Comparison of ENCODE assay signal across 8 cellular contexts in the genomic region with DNA sequence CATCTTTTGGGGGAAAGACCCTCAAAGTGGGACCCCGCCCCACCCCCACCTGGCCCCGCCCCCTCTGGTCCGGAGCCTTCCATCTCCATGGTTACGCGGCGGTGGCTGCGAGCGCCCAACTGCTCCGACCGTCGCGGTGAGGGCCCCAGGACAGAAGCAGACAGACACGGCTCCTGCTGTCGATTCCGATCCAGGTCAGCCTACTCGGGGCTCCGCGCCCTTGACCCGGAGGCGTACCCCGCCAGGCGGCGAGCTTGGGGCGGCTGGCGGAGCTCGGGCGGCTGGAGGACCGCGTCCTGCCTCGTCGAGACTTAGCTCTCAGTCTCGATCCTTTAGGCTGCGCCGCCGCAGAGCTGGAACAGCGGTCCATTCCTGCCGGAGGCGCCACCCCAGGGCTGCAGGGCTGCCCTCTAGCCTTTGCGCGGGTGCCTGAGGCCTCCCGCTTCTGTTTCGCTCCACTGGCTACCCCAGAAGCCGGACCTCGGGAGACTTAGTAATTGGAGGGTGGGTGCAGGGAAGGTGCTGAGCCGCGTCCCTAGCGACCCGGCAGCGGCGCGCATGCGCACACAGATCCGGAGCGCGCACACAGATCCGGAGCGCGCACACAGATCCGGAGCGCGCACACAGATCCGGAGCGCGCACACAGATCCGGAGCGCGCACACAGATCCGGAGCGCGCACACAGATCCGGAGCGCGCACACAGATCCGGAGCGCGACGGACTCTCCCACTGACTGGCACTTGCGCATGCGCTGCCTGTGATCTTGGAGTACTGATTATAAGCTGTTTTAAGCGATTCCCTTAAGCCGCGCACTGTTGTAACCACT. TPM values are rescaled to one million over a fixed set of nuclear protein-coding genes. Genes with fewer than 3 reads are reported as not detected.
DNase-seq lines count a peak whose midpoint lies in the region; ATAC-seq and TF ChIP-seq lines count a peak whose summit lies in the region.

A gene with protein sequence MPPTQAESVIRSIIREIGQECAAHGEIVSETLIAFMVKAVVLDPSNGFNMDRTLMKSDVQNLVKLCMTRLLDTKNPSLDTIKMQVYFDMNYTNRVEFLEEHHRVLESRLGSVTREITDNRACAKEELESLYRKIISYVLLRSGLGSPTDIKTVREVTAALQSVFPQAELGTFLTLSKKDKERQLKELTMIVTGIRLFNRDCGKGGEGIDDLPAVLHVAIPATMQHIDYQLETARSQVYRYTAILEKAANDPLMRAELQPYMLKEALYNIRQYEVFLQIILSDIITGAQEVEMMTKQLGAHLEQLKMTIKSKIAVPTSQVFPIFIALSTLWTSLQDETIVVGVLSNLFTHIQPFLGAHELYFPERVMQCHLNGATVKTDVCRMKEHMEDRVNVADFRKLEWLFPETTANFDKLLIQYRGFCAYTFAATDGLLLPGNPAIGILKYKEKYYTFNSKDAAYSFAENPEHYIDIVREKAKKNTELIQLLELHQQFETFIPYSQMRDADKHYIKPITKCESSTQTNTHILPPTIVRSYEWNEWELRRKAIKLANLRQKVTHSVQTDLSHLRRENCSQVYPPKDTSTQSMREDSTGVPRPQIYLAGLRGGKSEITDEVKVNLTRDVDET (plus strand): TSS at position 77 of the 825 bp plus-strand sequence. CDS start 1,868 bp downstream, outside the sequence.

- H3K9me3 ChIP-seq in AG04450 (ENCODE audit: control insufficient read depth, insufficient read depth, low read length): no peaks in the 10 kb centered on the region
- H3K9me3 ChIP-seq in spleen: no peaks in the 10 kb centered on the region

- no peaks in the 10 kb centered on the region for H3K36me3 Mint-ChIP-seq in activated B cell treated with CpG ODN at 0.5 μM for 24 hours (ENCODE audit: low read depth)

- H3K4me3 Mint-ChIP-seq in activated B cell treated with CpG ODN at 0.5 μM for 24 hours: peak within 1 kb of the TSS; percentile 87

- intact Hi-C loops in activated B cell treated with CpG ODN at 0.5 μM for 24 hours (cut with micrococcal nuclease): loop anchor here (1.0 to 5.0 kb wide), 10 partner anchors 15 to 1729 kb away; partner anchors contain the start of genes AKIRIN2, ORC3, RNGTT and SLC35A1
- intact Hi-C loops in spleen (cut with DNase I; ENCODE audit: low total_unique reads): no loop called here

- H3K4me3 ChIP-seq in AG04450 (ENCODE audit: low read depth, low read length): peak within 1 kb of the TSS; percentile 82
- peak within 1 kb of the TSS; percentile 82 to 96 for H3K4me3 ChIP-seq in cardiac fibroblast (replicated peaks in 1 of 2; ENCODE audit: low read depth in 2 of 2, low read length in 2 of 2)
- H3K4me3 ChIP-seq in spleen: peak within 1 kb of the TSS; percentile 86 to 100 (median 100)

- peaks cover 8% of the 10 kb centered on the region for H3K27me3 Mint-ChIP-seq in activated B cell treated with CpG ODN at 0.5 μM for 24 hours

- H3K27ac Mint-ChIP-seq in activated B cell treated with CpG ODN at 0.5 μM for 24 hours: peak within 1 kb of the TSS; percentile 79

- ATAC-seq in GM18868 (IDR thresholded peaks at IDR 0.05; ENCODE audit: unreplicated experiment) (peak; percentile 86), HG03135 (IDR thresholded peaks at IDR 0.05; ENCODE audit: unreplicated experiment) (peak; percentile 83), activated B cell treated with CpG ODN at 0.5 μM for 24 hours (ENCODE audit: low read depth) (peak; percentile 80)

- CTCF ChIA-PET in AG04450 (lab: Charles Lee): interaction anchor here (0.6 to 2.1 kb wide), 4 partner anchors 15 to 647 kb away, joined by 3 to 18 read pairs (median 4); no protein-coding TSS in a partner anchor
- CTCF ChIA-PET in activated B cell treated with CpG ODN at 0.5 μM for 24 hours (lab: Charles Lee): interaction anchor here (0.6 to 1.1 kb wide), 2 partner anchors 15 to 346 kb away, joined by 3 to 10 read pairs; no protein-coding TSS in a partner anchor

- 0 to 1% (median 0%) methylated on average over 36 to 82 of the region's 82 CpGs for WGBS in spleen, 5 donors

- H3K4me1 Mint-ChIP-seq in activated B cell treated with CpG ODN at 0.5 μM for 24 hours: peaks cover 9% of the 10 kb centered on the region

- POLR2A ChIA-PET in AG04450 (lab: Yijun Ruan, JAX) (no interaction called here), activated B cell treated with CpG ODN at 0.5 μM for 24 hours (lab: Charles Lee) (interaction anchor here (0.5 to 1.9 kb wide), 7 partner anchors 10 to 1767 kb away, joined by 3 to 8 read pairs (median 6); partner anchors contain the start of genes AKIRIN2, ORC3, PNRC1 and RARS2)

- H3K27ac ChIP-seq in AG04450 (ENCODE audit: low read depth, low read length) (no peak within 1 kb of the TSS), spleen (peak within 1 kb of the TSS; percentile 58 to 89 (median 80))

- TF ChIP-seq CTCF in AG04450 (IDR thresholded peaks at IDR 0.05; ENCODE audit: low read depth, low read length) (peak; percentile 39), activated B cell treated with CpG ODN at 0.5 μM for 24 hours (IDR thresholded peaks at IDR 0.05) (no peak), cardiac fibroblast (IDR thresholded peaks at IDR 0.05; ENCODE audit: low read depth, low read length) (no peak), spleen (IDR thresholded peaks at IDR 0.05 in 8 of 11, conservative IDR thresholded peaks at IDR 0.05 in 3 of 11) (peak in 1 of 11 experiments; percentile 28)

- H3K27me3 ChIP-seq in AG04450 (ENCODE audit: control insufficient read depth, insufficient read depth, low read length): no peaks in the 10 kb centered on the region
- peaks cover 0 to 15% (median 0%) of the 10 kb centered on the region in 7 donors for H3K27me3 ChIP-seq in spleen (replicated peaks in 1 of 7)

- peaks cover 0 to 17% (median 9%) of the 10 kb centered on the region in 6 donors for H3K4me1 ChIP-seq in spleen

- no peaks in the 10 kb centered on the region for H3K9me3 Mint-ChIP-seq in activated B cell treated with CpG ODN at 0.5 μM for 24 hours

- H3K36me3 ChIP-seq in spleen: no peaks in the 10 kb centered on the region

- no peak for TF ChIP-seq POLR2A in spleen (IDR thresholded peaks at IDR 0.05)

- DNase-seq in AG04450 (ENCODE audit: low read depth, low spot score) (peak; percentile 65), NCI-H2196 (lab: John Stamatoyannopoulos, UW; ENCODE audit: unreplicated experiment) (peak; percentile 85), activated B cell treated with CpG ODN at 0.5 μM for 24 hours (peak; percentile 80), cardiac fibroblast (ENCODE audit: low read depth in 2 of 2) (peak; percentile 87 to 91), iris pigment epithelial cell (ENCODE audit: low read depth) (peak; percentile 87), spleen (peak; percentile 92)

RNA-seq across cellular contexts. Expression of the gene that starts here (rescaled TPM):
- polyA plus RNA-seq in AG04450 (2011; rRNA removed) (0.11 TPM in 1 of 2 replicates, not detected in the other), spleen (under 1 TPM; 0.06 to 0.20 (median 0.12) TPM)
- polyA minus RNA-seq in AG04450 (2011; rRNA and poly(A)+ RNA removed): not detected in 2 replicates
- total RNA-seq in activated B cell treated with CpG ODN at 0.5 μM for 24 hours (0.09 TPM in 1 of 2 replicates, not detected in the other), spleen (under 1 TPM in 1 of 7 donors, not detected in 6; 0.46 TPM)

Comparison
In these comparisons a context has a peak if more than half of its experiments do, and no peak if none do; other contexts are left out.
1. Peak in DNase-seq and H3K4me3 ChIP-seq in AG04450; RNA of the gene not detected or under 1 TPM.
2. Peak in DNase-seq and ATAC-seq in activated B cell treated with CpG ODN at 0.5 μM for 24 hours; RNA of the gene not detected or under 1 TPM.
3. Peak in DNase-seq, H3K4me3 ChIP-seq and H3K27ac ChIP-seq in spleen; RNA of the gene not detected or under 1 TPM.